Comparison of ENCODE assay signal across 8 cellular contexts in the genomic region with DNA sequence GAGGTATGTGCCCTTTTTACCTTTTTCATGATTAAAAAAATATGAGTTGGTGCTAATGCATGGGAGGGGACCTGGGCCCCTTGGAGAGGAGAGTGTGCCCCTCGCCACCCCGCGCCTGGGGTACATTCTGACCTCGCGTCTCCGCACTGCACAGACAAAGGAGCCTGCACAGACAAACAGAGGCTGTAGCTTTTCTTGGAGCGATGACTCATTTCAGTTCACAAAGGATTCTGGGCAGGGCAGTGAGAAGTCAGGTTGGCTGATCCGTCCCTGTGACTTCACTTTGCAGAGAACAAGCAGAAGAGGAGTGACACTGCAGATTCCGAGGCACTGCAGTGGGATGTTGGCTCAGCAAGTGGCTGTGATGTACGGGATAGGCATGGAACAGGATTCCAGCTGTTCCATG.
DNase-seq lines count a peak whose midpoint lies in the region; ATAC-seq and TF ChIP-seq lines count a peak whose summit lies in the region.

No MANE protein-coding gene starts in this region.

- peaks cover 11 to 20% of the 10 kb centered on the region in 2 donors for H3K4me1 ChIP-seq in adrenal gland (replicated peaks in 1 of 2)
- H3K4me1 ChIP-seq in left ventricle myocardium inferior: peaks cover 68% of the 10 kb centered on the region

- intact Hi-C loops in adrenal gland (cut with DNase I): no loop called here
- intact Hi-C loops in left ventricle myocardium inferior (cut with micrococcal nuclease): no loop called here

- peak in 1 of 2 donors; percentile 87 for TF ChIP-seq POLR2A in adrenal gland (IDR thresholded peaks at IDR 0.05)

- TF ChIP-seq CTCF in adrenal gland (IDR thresholded peaks at IDR 0.05) (no peak), left ventricle myocardium inferior (IDR thresholded peaks at IDR 0.05; ENCODE audit: borderline replicate concordance) (no peak)

- DNase-seq in ACHN (peak; percentile 86), HuH-7 (ENCODE audit: low spot score) (peak; percentile 20), adrenal gland (peak; percentile 71 to 93 (median 86)), left ventricle myocardium inferior (peak; percentile 58), pons (ENCODE audit: low spot score) (peak; percentile 95), epidermal melanocyte (ENCODE audit: insufficient read length, low spot score) (no peak)

- H3K36me3 ChIP-seq in adrenal gland (replicated peaks in 1 of 2) (no peaks in the 10 kb centered on the region), left ventricle myocardium inferior (no peaks in the 10 kb centered on the region)

- ATAC-seq in HG02938 (IDR thresholded peaks at IDR 0.05; ENCODE audit: unreplicated experiment): no peak
- no peak for ATAC-seq in GM19023 (IDR thresholded peaks at IDR 0.05; ENCODE audit: unreplicated experiment)

- H3K27ac ChIP-seq in adrenal gland: peak overlapping the region; percentile 42 to 86 (median 81)
- H3K27ac ChIP-seq in left ventricle myocardium inferior (replicated peaks): peak overlapping the region; percentile 94

- WGBS in adrenal gland, 4 donors: 7 to 18% (median 9%) methylated on average over 7 to 10 of the region's 10 CpGs

- no peaks in the 10 kb centered on the region for H3K9me3 ChIP-seq in adrenal gland (replicated peaks in 1 of 3)
- H3K9me3 ChIP-seq in left ventricle myocardium inferior (replicated peaks): no peaks in the 10 kb centered on the region

- H3K4me3 ChIP-seq in adrenal gland (peak overlapping the region in 2 of 4 donors; percentile 29 to 58), left ventricle myocardium inferior (peak overlapping the region; percentile 66)

- in situ Hi-C loops in ACHN (cut with HindIII; ENCODE audit: low pct_ligation_motif_present, low pct_unique_long_range_greater_than_20kb, low sequenced_read_pairs): no loop called here

- no peaks in the 10 kb centered on the region for H3K27me3 ChIP-seq in adrenal gland
- H3K27me3 ChIP-seq in left ventricle myocardium inferior (ENCODE audit: low read depth): no peaks in the 10 kb centered on the region
